Comparison of ENCODE assay signal across 2 cellular contexts in the genomic region with DNA sequence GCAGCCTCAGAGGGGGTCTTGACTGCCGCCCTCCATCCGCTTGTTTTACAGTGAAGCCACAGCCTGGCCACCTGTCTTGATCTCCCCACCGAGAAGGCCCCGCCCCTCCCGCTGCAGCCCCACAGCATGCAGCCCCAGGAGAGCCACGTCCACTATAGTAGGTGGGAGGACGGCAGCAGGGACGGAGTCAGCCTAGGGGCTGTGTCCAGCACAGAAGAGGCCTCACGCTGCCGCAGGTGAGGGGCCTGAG.
TF ChIP-seq lines count a peak whose summit lies in the region.

No MANE protein-coding gene starts in this region.

TF ChIP-seq in HepG2, 621 proteins besides CTCF, POLR2A, EP300 and RAD21 (continues in another document):
- TF ChIP-seq ZNF138 (CRISPR knock-in tag; IDR thresholded peaks at IDR 0.05; ENCODE audit: low read depth) (0 out of 2 replicates have a peak, but pooled peaks have one; percentile 32), ZNF619 (CRISPR knock-in tag; IDR thresholded peaks at IDR 0.05) (peak; percentile 18; the same call in 1 of the 2 replicates), SP4 (CRISPR knock-in tag; IDR thresholded peaks at IDR 0.05) (no peak), ZNF263 (CRISPR knock-in tag; IDR thresholded peaks at IDR 0.05) (peak; percentile 65; the same call in 1 of the 2 replicates), ZNF768 (CRISPR knock-in tag; IDR thresholded peaks at IDR 0.05) (no peak), FOXO1 (CRISPR knock-in tag; IDR thresholded peaks at IDR 0.05) (0 out of 2 replicates have a peak, but pooled peaks have one; percentile 16), ZNF431 (CRISPR knock-in tag; IDR thresholded peaks at IDR 0.05; ENCODE audit: borderline replicate concordance, low read depth) (0 out of 2 replicates have a peak, but pooled peaks have one; percentile 13), BRD4 (CRISPR knock-in tag; IDR thresholded peaks at IDR 0.05) (peak; percentile 22; the same call in 1 of the 2 replicates), PHF8 (CRISPR knock-in tag; IDR thresholded peaks at IDR 0.05) (0 out of 2 replicates have a peak, but pooled peaks have one; percentile 11), ZNF441 (CRISPR knock-in tag; IDR thresholded peaks at IDR 0.05; ENCODE audit: borderline replicate concordance) (peak; percentile 20; the same call in 1 of the 2 replicates), NFYB (CRISPR knock-in tag; IDR thresholded peaks at IDR 0.05) (no peak), SMAD1 (CRISPR knock-in tag; IDR thresholded peaks at IDR 0.05; ENCODE audit: borderline replicate concordance, low read depth) (0 out of 2 replicates have a peak, but pooled peaks have one; percentile 0), HNF4G (IDR thresholded peaks at IDR 0.05; ENCODE audit: borderline replicate concordance, low read depth, low read length) (no peak), HNF4G (CRISPR knock-in tag; IDR thresholded peaks at IDR 0.05; ENCODE audit: borderline replicate concordance, low read depth) (0 out of 2 replicates have a peak, but pooled peaks have one; percentile 4), CHCHD3 (CRISPR knock-in tag; IDR thresholded peaks at IDR 0.05) (0 out of 2 replicates have a peak, but pooled peaks have one; percentile 82), ZNF598 (CRISPR knock-in tag; IDR thresholded peaks at IDR 0.05; ENCODE audit: borderline replicate concordance) (0 out of 2 replicates have a peak, but pooled peaks have one; percentile 23), SALL1 (CRISPR knock-in tag; IDR thresholded peaks at IDR 0.05) (0 out of 2 replicates have a peak, but pooled peaks have one; percentile 3), ZNF232 (CRISPR knock-in tag; IDR thresholded peaks at IDR 0.05; ENCODE audit: borderline replicate concordance) (0 out of 2 replicates have a peak, but pooled peaks have one; percentile 7), ELF3 (CRISPR knock-in tag; IDR thresholded peaks at IDR 0.05) (0 out of 2 replicates have a peak, but pooled peaks have one; percentile 8), NR1H2 (CRISPR knock-in tag; IDR thresholded peaks at IDR 0.05; ENCODE audit: borderline replicate concordance, low read depth) (0 out of 2 replicates have a peak, but pooled peaks have one; percentile 24), ZNF772 (CRISPR knock-in tag; IDR thresholded peaks at IDR 0.05) (no peak), U2AF1 (optimal IDR thresholded peaks at IDR 0.05; ENCODE audit: low read depth, low read length) (peak; percentile 1), TBX3 (IDR thresholded peaks at IDR 0.05; ENCODE audit: borderline replicate concordance) (no peak), BHLHE40 (IDR thresholded peaks at IDR 0.05; ENCODE audit: low read length) (no peak)
- TF ChIP-seq, protein P1, sequence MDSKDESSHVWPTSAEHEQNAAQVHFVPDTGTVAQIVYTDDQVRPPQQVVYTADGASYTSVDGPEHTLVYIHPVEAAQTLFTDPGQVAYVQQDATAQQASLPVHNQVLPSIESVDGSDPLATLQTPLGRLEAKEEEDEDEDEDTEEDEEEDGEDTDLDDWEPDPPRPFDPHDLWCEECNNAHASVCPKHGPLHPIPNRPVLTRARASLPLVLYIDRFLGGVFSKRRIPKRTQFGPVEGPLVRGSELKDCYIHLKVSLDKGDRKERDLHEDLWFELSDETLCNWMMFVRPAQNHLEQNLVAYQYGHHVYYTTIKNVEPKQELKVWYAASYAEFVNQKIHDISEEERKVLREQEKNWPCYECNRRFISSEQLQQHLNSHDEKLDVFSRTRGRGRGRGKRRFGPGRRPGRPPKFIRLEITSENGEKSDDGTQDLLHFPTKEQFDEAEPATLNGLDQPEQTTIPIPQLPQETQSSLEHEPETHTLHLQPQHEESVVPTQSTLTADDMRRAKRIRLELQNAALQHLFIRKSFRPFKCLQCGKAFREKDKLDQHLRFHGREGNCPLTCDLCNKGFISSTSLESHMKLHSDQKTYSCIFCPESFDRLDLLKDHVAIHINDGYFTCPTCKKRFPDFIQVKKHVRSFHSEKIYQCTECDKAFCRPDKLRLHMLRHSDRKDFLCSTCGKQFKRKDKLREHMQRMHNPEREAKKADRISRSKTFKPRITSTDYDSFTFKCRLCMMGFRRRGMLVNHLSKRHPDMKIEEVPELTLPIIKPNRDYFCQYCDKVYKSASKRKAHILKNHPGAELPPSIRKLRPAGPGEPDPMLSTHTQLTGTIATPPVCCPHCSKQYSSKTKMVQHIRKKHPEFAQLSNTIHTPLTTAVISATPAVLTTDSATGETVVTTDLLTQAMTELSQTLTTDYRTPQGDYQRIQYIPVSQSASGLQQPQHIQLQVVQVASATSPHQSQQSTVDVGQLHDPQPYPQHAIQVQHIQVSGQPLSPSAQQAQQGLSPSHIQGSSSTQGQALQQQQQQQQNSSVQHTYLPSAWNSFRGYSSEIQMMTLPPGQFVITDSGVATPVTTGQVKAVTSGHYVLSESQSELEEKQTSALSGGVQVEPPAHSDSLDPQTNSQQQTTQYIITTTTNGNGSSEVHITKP (CRISPR knock-in tag; IDR thresholded peaks at IDR 0.05; ENCODE audit: low read depth), result 0 out of 2 replicates have a peak, but pooled peaks have one; percentile 2
- TF ChIP-seq, protein P2, sequence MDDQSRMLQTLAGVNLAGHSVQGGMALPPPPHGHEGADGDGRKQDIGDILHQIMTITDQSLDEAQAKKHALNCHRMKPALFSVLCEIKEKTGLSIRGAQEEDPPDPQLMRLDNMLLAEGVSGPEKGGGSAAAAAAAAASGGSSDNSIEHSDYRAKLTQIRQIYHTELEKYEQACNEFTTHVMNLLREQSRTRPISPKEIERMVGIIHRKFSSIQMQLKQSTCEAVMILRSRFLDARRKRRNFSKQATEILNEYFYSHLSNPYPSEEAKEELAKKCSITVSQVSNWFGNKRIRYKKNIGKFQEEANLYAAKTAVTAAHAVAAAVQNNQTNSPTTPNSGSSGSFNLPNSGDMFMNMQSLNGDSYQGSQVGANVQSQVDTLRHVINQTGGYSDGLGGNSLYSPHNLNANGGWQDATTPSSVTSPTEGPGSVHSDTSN (CRISPR knock-in tag; IDR thresholded peaks at IDR 0.05; ENCODE audit: borderline replicate concordance), result 0 out of 2 replicates have a peak, but pooled peaks have one; percentile 4
- TF ChIP-seq, protein P3, sequence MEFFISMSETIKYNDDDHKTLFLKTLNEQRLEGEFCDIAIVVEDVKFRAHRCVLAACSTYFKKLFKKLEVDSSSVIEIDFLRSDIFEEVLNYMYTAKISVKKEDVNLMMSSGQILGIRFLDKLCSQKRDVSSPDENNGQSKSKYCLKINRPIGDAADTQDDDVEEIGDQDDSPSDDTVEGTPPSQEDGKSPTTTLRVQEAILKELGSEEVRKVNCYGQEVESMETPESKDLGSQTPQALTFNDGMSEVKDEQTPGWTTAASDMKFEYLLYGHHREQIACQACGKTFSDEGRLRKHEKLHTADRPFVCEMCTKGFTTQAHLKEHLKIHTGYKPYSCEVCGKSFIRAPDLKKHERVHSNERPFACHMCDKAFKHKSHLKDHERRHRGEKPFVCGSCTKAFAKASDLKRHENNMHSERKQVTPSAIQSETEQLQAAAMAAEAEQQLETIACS (CRISPR knock-in tag; IDR thresholded peaks at IDR 0.05), result no peak
- TF ChIP-seq, protein P4, sequence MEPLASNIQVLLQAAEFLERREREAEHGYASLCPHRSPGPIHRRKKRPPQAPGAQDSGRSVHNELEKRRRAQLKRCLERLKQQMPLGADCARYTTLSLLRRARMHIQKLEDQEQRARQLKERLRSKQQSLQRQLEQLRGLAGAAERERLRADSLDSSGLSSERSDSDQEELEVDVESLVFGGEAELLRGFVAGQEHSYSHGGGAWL (CRISPR knock-in tag; IDR thresholded peaks at IDR 0.05), result 0 out of 2 replicates have a peak, but pooled peaks have one; percentile 2

TF ChIP-seq in SK-N-SH treated with all-trans-retinoic acid at 6 μM for 48 hours, 23 proteins besides CTCF, POLR2A, EP300 and RAD21:
- TF ChIP-seq, protein P5, sequence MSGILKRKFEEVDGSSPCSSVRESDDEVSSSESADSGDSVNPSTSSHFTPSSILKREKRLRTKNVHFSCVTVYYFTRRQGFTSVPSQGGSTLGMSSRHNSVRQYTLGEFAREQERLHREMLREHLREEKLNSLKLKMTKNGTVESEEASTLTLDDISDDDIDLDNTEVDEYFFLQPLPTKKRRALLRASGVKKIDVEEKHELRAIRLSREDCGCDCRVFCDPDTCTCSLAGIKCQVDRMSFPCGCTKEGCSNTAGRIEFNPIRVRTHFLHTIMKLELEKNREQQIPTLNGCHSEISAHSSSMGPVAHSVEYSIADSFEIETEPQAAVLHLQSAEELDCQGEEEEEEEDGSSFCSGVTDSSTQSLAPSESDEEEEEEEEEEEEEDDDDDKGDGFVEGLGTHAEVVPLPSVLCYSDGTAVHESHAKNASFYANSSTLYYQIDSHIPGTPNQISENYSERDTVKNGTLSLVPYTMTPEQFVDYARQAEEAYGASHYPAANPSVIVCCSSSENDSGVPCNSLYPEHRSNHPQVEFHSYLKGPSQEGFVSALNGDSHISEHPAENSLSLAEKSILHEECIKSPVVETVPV (CRISPR knock-in tag; IDR thresholded peaks at IDR 0.05), result no peak
- no peak for TF ChIP-seq PPARA (CRISPR knock-in tag; IDR thresholded peaks at IDR 0.05; ENCODE audit: borderline replicate concordance)
- TF ChIP-seq GLIS3 (CRISPR knock-in tag; IDR thresholded peaks at IDR 0.05), result no peak
- TF ChIP-seq TCF4 (CRISPR knock-in tag; IDR thresholded peaks at IDR 0.05; ENCODE audit: borderline replicate concordance), result no peak
- no peak for TF ChIP-seq TOX (CRISPR knock-in tag; IDR thresholded peaks at IDR 0.05; ENCODE audit: borderline replicate concordance)
- TF ChIP-seq ESRRG (CRISPR knock-in tag; IDR thresholded peaks at IDR 0.05), result no peak
- no peak for TF ChIP-seq OSR1 (CRISPR knock-in tag; IDR thresholded peaks at IDR 0.05)
- TF ChIP-seq CSDC2 (CRISPR knock-in tag; IDR thresholded peaks at IDR 0.05), result no peak
- TF ChIP-seq, protein P6, sequence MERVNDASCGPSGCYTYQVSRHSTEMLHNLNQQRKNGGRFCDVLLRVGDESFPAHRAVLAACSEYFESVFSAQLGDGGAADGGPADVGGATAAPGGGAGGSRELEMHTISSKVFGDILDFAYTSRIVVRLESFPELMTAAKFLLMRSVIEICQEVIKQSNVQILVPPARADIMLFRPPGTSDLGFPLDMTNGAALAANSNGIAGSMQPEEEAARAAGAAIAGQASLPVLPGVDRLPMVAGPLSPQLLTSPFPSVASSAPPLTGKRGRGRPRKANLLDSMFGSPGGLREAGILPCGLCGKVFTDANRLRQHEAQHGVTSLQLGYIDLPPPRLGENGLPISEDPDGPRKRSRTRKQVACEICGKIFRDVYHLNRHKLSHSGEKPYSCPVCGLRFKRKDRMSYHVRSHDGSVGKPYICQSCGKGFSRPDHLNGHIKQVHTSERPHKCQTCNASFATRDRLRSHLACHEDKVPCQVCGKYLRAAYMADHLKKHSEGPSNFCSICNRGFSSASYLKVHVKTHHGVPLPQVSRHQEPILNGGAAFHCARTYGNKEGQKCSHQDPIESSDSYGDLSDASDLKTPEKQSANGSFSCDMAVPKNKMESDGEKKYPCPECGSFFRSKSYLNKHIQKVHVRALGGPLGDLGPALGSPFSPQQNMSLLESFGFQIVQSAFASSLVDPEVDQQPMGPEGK (CRISPR knock-in tag; IDR thresholded peaks at IDR 0.05; ENCODE audit: borderline replicate concordance), result no peak
- TF ChIP-seq, protein P7, sequence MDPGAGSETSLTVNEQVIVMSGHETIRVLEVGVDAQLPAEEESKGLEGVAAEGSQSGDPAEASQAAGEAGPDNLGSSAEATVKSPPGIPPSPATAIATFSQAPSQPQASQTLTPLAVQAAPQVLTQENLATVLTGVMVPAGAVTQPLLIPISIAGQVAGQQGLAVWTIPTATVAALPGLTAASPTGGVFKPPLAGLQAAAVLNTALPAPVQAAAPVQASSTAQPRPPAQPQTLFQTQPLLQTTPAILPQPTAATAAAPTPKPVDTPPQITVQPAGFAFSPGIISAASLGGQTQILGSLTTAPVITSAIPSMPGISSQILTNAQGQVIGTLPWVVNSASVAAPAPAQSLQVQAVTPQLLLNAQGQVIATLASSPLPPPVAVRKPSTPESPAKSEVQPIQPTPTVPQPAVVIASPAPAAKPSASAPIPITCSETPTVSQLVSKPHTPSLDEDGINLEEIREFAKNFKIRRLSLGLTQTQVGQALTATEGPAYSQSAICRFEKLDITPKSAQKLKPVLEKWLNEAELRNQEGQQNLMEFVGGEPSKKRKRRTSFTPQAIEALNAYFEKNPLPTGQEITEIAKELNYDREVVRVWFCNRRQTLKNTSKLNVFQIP (CRISPR knock-in tag; IDR thresholded peaks at IDR 0.05; ENCODE audit: borderline replicate concordance, low read depth), result no peak
- TF ChIP-seq ZNF565 (CRISPR knock-in tag; conservative IDR thresholded peaks at IDR 0.05; ENCODE audit: low read depth), result no peak
- TF ChIP-seq ARNTL (CRISPR knock-in tag; IDR thresholded peaks at IDR 0.05; ENCODE audit: borderline replicate concordance, low read depth), result no peak
- TF ChIP-seq ZNF8 (CRISPR knock-in tag; IDR thresholded peaks at IDR 0.05), result no peak
TF ChIP-seq in SK-N-SH treated with all-trans-retinoic acid at 6 μM for 48 hours: peak in this region for 0.
